9 cellular contexts compared by ENCODE assay signal in the genomic region with DNA sequence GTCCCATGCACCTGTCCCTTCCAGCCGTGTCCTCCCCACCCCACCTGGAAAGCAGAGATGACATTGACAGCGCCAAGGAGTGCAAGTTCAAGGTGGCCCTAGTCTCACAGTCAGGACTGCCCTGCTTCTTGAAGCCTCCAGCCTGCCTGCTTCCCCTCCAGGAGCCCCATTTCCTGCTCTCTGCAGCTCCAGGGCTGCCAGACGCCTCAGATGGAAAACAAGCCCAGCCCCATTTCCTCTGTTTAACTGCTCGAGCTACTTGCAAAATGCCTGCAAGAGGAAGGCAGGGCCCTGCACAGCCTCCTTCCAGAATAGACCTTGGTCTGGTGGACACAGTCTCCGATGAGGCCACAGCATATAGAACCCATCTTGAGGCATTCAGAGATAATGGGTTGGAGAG. TPM values are rescaled to one million over a fixed set of nuclear protein-coding genes. Genes with fewer than 3 reads are reported as not detected.
DNase-seq lines count a peak whose midpoint lies in the region; ATAC-seq and TF ChIP-seq lines count a peak whose summit lies in the region.
"Had no signal": no experiment of that assay in that cellular context is flagged by ENCODE, and none has a peak within 500 bp of the region (broad histone marks: within the 10 kb centered on the region; RNA-seq: fewer than 3 reads in every experiment).

No MANE protein-coding gene starts in this region.

- H3K4me1 ChIP-seq in adipocyte (ENCODE audit: control insufficient read depth, insufficient read depth, low read length), result peaks cover 53% of the 10 kb centered on the region
- H3K4me1 ChIP-seq in lower lobe of right lung, result peaks cover 85% of the 10 kb centered on the region

- no peaks in the 10 kb centered on the region for H3K9me3 ChIP-seq in adipocyte (ENCODE audit: control insufficient read depth, low read length)
- H3K9me3 ChIP-seq in lower lobe of right lung, result no peaks in the 10 kb centered on the region

- H3K27me3 ChIP-seq in adipocyte (replicated peaks; ENCODE audit: control insufficient read depth, insufficient read depth, low read length) (no peaks in the 10 kb centered on the region), lower lobe of right lung (ENCODE audit: low read depth) (no peaks in the 10 kb centered on the region)

- H3K4me3 ChIP-seq in adipocyte (ENCODE audit: low read length), result no peak overlapping the region
- H3K4me3 ChIP-seq in lower lobe of right lung, result no peak overlapping the region

- intact Hi-C loops in lower lobe of right lung (cut with DNase I), result no loop called here

- H3K36me3 ChIP-seq in adipocyte (ENCODE audit: control insufficient read depth, insufficient read depth, low read length, severe bottlenecking) (no peaks in the 10 kb centered on the region), lower lobe of right lung (no peaks in the 10 kb centered on the region)

- H3K9ac ChIP-seq in adipocyte (ENCODE audit: low read length), result no peak overlapping the region

- peak; percentile 26 for DNase-seq in COLO668 (lab: John Stamatoyannopoulos, UW; ENCODE audit: unreplicated experiment)
- DNase-seq in KG1 (lab: John Stamatoyannopoulos, UW), result peak; percentile 25
- DNase-seq in adipocyte (ENCODE audit: low read depth), result peak; percentile 39
- no peak for DNase-seq in lower lobe of right lung
- no peak for DNase-seq in cerebellum (ENCODE audit: low spot score)
- DNase-seq in activated T-cell treated with anti-CD3 and anti-CD28 coated beads, Interleukin-2, amount 50 U/mL, for 1 hour, result no peak
- no peak for DNase-seq in middle frontal gyrus (ENCODE audit: extremely low spot score, low spot score)
- DNase-seq: activated gamma-delta T cell had no signal

- H3K27ac ChIP-seq in lower lobe of right lung, result peak overlapping the region; percentile 68

- no peak for ATAC-seq in lower lobe of right lung
- ATAC-seq in GM21737 (IDR thresholded peaks at IDR 0.05; ENCODE audit: unreplicated experiment), result no peak

- no peak for TF ChIP-seq CTCF in lower lobe of right lung (IDR thresholded peaks at IDR 0.05)

RNA-seq across cellular contexts. Expression of gene DGKZ, which starts 5.0 kb away (rescaled TPM):
- total RNA-seq in lower lobe of right lung (55.3 TPM), cerebellum (48.1 TPM)

RNA-seq across cellular contexts. Expression of gene MDK, which starts 39.2 kb away (rescaled TPM):
- total RNA-seq in lower lobe of right lung (26.1 TPM), cerebellum (46.8 TPM)

RNA-seq across cellular contexts. Expression of gene CHRM4, which starts 49.3 kb away (rescaled TPM):
- total RNA-seq in lower lobe of right lung, result not detected
- 2.6 TPM for total RNA-seq in cerebellum

Comparison
In these comparisons a context has a peak if more than half of its experiments do, and no peak if none do; other contexts are left out.
1. DNase-seq: peak in COLO668 (single experiment), KG1 (single experiment) and adipocyte (single experiment); none in lower lobe of right lung (single experiment), cerebellum (single experiment), activated T-cell treated with anti-CD3 and anti-CD28 coated beads, Interleukin-2, amount 50 U/mL, for 1 hour (single experiment) and middle frontal gyrus (single experiment).